8 cellular contexts compared by ENCODE assay signal in the genomic region with DNA sequence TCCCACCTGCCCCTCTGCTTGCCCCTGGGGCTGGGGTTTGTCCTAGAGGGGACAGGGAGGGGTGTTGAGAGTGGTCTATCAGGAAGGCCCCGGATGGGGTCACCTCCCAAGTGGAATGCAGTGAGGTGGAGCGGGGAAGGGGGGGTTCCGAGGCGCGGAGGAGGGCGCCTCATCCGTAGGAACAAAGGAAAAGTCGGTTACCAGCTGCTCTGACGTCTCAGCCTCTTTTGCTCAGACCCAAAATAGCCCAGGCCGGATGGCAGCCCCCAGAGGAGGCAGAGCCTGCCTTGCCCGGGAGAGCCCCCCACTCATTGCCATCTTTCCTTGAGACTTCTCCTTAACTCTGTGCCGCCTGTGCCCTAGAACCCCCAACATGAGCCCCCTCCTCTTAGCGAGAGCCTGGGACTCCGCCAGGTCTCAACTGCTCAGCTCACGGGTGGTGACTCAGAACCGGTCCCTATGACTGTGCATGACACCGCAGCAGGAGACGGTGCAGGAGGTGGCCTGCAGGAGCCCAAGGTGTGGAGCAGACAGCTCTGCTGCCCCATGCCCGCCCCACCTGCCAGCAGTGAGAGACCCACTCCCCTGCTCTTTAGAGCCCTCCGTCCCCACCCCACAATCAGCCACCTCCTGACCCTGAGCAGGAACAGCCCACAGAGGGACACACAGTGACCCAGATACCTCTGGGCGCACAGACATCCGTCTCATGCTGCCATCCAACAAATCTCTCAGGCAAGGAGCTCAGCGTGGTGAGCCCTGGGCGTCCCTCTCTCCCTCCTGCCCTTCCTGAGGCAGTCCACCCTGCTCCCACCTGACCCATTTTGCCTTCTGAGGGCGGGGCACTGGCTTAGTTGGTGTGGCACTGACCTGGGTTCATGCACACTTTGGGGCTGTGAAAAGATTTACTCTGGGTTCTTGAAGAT.
DNase-seq lines count a peak whose midpoint lies in the region; ATAC-seq and TF ChIP-seq lines count a peak whose summit lies in the region.

No MANE protein-coding gene starts in this region.

- DNase-seq in activated effector memory CD4-positive, alpha-beta T cell treated with anti-CD3 and anti-CD28 coated beads, Interleukin-2, amount 50 U/mL, for 16 hours: peak; percentile 74
- DNase-seq in activated effector memory CD4-positive, alpha-beta T cell treated with Interleukin-2 at 50 U/mL for 16 hours: no peak
- DNase-seq in RWPE2 (ENCODE audit: low spot score) (no peak), NCI-H748 treated with DMSO at 0.1 percent for 48 hours (lab: John Stamatoyannopoulos, UW) (no peak), OCI-M1 (lab: John Stamatoyannopoulos, UW) (no peak), OCI-M2 (lab: John Stamatoyannopoulos, UW; ENCODE audit: unreplicated experiment) (no peak)
- DNase-seq in stimulated activated naive CD8-positive, alpha-beta T cell treated with anti-CD3 and anti-CD28 coated beads, Interleukin-15, amount 100 ng/mL, for 72 hours: no peak

- H3K27ac ChIP-seq in RWPE2 (ENCODE audit: poor library complexity, severe bottlenecking): peak overlapping the region; percentile 72

- H3K4me3 Mint-ChIP-seq in stimulated activated naive CD8-positive, alpha-beta T cell treated with anti-CD3 and anti-CD28 coated beads, Interleukin-15, amount 100 ng/mL, for 72 hours: no peak overlapping the region

- H3K4me1 ChIP-seq in RWPE2 (ENCODE audit: insufficient read depth, poor library complexity, severe bottlenecking) (peaks cover 29% of the 10 kb centered on the region), endocrine pancreas (ENCODE audit: control insufficient read depth, insufficient read depth, low read length) (no peaks in the 10 kb centered on the region)

- H3K27ac Mint-ChIP-seq in stimulated activated naive CD8-positive, alpha-beta T cell treated with anti-CD3 and anti-CD28 coated beads, Interleukin-15, amount 100 ng/mL, for 72 hours: no peak overlapping the region

- H3K4me1 Mint-ChIP-seq in stimulated activated naive CD8-positive, alpha-beta T cell treated with anti-CD3 and anti-CD28 coated beads, Interleukin-15, amount 100 ng/mL, for 72 hours: peaks cover 32% of the 10 kb centered on the region

- no peaks in the 10 kb centered on the region for H3K27me3 ChIP-seq in RWPE2 (ENCODE audit: insufficient read depth, poor library complexity, severe bottlenecking)
- no peaks in the 10 kb centered on the region for H3K27me3 ChIP-seq in endocrine pancreas (ENCODE audit: control insufficient read depth, insufficient read depth, low read length)

- ATAC-seq in RWPE2 (ENCODE audit: low read depth): peak; percentile 65
- peak; percentile 67 for ATAC-seq in stimulated activated naive CD8-positive, alpha-beta T cell treated with anti-CD3 and anti-CD28 coated beads, Interleukin-15, amount 100 ng/mL, for 72 hours

- no peaks in the 10 kb centered on the region for H3K9me3 Mint-ChIP-seq in stimulated activated naive CD8-positive, alpha-beta T cell treated with anti-CD3 and anti-CD28 coated beads, Interleukin-15, amount 100 ng/mL, for 72 hours

- no peaks in the 10 kb centered on the region for H3K27me3 Mint-ChIP-seq in stimulated activated naive CD8-positive, alpha-beta T cell treated with anti-CD3 and anti-CD28 coated beads, Interleukin-15, amount 100 ng/mL, for 72 hours

- H3K9ac ChIP-seq in endocrine pancreas (ENCODE audit: control insufficient read depth, insufficient read depth, low read length): peak overlapping the region; percentile 72

- H3K36me3 ChIP-seq in RWPE2 (ENCODE audit: low read depth): peaks cover 29% of the 10 kb centered on the region
- no peaks in the 10 kb centered on the region for H3K36me3 ChIP-seq in endocrine pancreas (ENCODE audit: control insufficient read depth, insufficient read depth, low read length)

- TF ChIP-seq CTCF in RWPE2 (IDR thresholded peaks at IDR 0.05; ENCODE audit: poor library complexity, severe bottlenecking): no peak

- H3K9me3 ChIP-seq in RWPE2 (ENCODE audit: severe bottlenecking) (no peaks in the 10 kb centered on the region), endocrine pancreas (ENCODE audit: control insufficient read depth, low read length) (no peaks in the 10 kb centered on the region)

- no peak overlapping the region for H3K4me3 ChIP-seq in RWPE2 (ENCODE audit: severe bottlenecking)
- no peak overlapping the region for H3K4me3 ChIP-seq in endocrine pancreas (ENCODE audit: control insufficient read depth, insufficient read depth, low read length)
